In genomic region chr14:37622231-37622923, GRCh38 we compare ENCODE assay signal across 15 cellular contexts. TPM values are rescaled to one million over a fixed set of nuclear protein-coding genes. Genes with fewer than 3 reads are reported as not detected.
DNase-seq lines count a peak whose midpoint lies in the region; FAIRE-seq and TF ChIP-seq lines count a peak whose summit lies in the region.
"Had no signal": no experiment of that assay in that cellular context is flagged by ENCODE, and none has a peak within 500 bp of the region (broad histone marks: within the 10 kb centered on the region; RNA-seq: fewer than 3 reads in every experiment).

No MANE protein-coding gene starts in this region.

- FAIRE-seq in GM12892 (lab: Jason Lieb, UNC) = no peak

- H3K4me3 Mint-ChIP-seq in neural crest cell = peak overlapping the region; percentile 18
- H3K4me3 Mint-ChIP-seq: T-helper 2 cell treated with Interferon-gamma antibody and Interleukin-4, amounts not matched to agents 5 μg/mL and 100 μg/mL, for 36 hours had no signal

- no peaks in the 10 kb centered on the region for H3K36me3 ChIP-seq in WERI-Rb-1

- no peak for TF ChIP-seq POLR2A in GM12892 (IDR thresholded peaks at IDR 0.05; ENCODE audit: low read depth, low read length)

- H3K4me1 Mint-ChIP-seq in neural crest cell = peaks cover 11% of the 10 kb centered on the region

- H3K27me3 ChIP-seq in AG04450 (ENCODE audit: control insufficient read depth, insufficient read depth, low read length) = peaks cover 2% of the 10 kb centered on the region
- peaks cover 43% of the 10 kb centered on the region for H3K27me3 ChIP-seq in WERI-Rb-1 (ENCODE audit: insufficient read depth, low read depth, severe bottlenecking)

- CTCF ChIA-PET in AG04450 (lab: Charles Lee) = interaction anchor here (0.6 to 1.6 kb wide), 8 partner anchors 15 to 392 kb away, joined by 3 to 7 read pairs (median 5); no protein-coding TSS in a partner anchor

- no peaks in the 10 kb centered on the region for H3K9me3 Mint-ChIP-seq in neural crest cell
- H3K9me3 Mint-ChIP-seq: T-helper 2 cell treated with Interferon-gamma antibody and Interleukin-4, amounts not matched to agents 5 μg/mL and 100 μg/mL, for 36 hours had no signal

- POLR2A ChIA-PET in AG04450 (lab: Yijun Ruan, JAX) = interaction anchor here (0.6 kb wide), 1 partner anchor 482 kb away, joined by 4 read pairs; no protein-coding TSS in a partner anchor

- no peak overlapping the region for H3K27ac Mint-ChIP-seq in neural crest cell (ENCODE audit: unreplicated experiment)
- H3K27ac Mint-ChIP-seq: T-helper 2 cell treated with Interferon-gamma antibody and Interleukin-4, amounts not matched to agents 5 μg/mL and 100 μg/mL, for 36 hours had no signal

- DNase-seq in AG04450 (ENCODE audit: low read depth, low spot score) = no peak
- DNase-seq in WERI-Rb-1 = peak; percentile 37
- DNase-seq in fibroblast of villous mesenchyme (ENCODE audit: low read depth) = peak; percentile 33
- peak; percentile 34 for DNase-seq in neural crest cell (ENCODE audit: low read depth, low spot score)
- no peak for DNase-seq in activated CD4-positive, alpha-beta T cell treated with anti-CD3 and anti-CD28 coated beads for 4 hours
- no peak for DNase-seq in NCI-H1105 (lab: John Stamatoyannopoulos, UW)
- no peak for DNase-seq in NOMO-1 treated with DMSO at 0.1 percent for 48 hours (lab: John Stamatoyannopoulos, UW; ENCODE audit: unreplicated experiment)
- DNase-seq in GM12892 (ENCODE audit: insufficient read length) = no peak
- DNase-seq: ACHN; activated T-cell treated with anti-CD3 and anti-CD28 coated beads for 4 hours; body of pancreas; NCI-H1930; PC-9; stimulated activated CD8-positive, alpha-beta memory T cell treated with anti-CD3 and anti-CD28 coated beads, Interleukin-4, amount 100 ng/mL, for 48 hours had no signal

- H3K4me3 ChIP-seq in AG04450 (ENCODE audit: low read depth, low read length) (peak overlapping the region; percentile 49), WERI-Rb-1 (ENCODE audit: low read depth, low read length) (peak overlapping the region; percentile 20; the same call in 1 of the 2 replicates), fibroblast of villous mesenchyme (ENCODE audit: low read depth, low read length) (peak overlapping the region; percentile 49)
- H3K4me3 ChIP-seq: body of pancreas, PC-9 had no signal

- H3K27me3 Mint-ChIP-seq in neural crest cell (ENCODE audit: low read depth) = peaks cover 59% of the 10 kb centered on the region

- H3K36me3 Mint-ChIP-seq in neural crest cell (ENCODE audit: low read depth) = peaks cover 3% of the 10 kb centered on the region

- H3K9me3 ChIP-seq in AG04450 (ENCODE audit: control insufficient read depth, insufficient read depth, low read length) (peaks cover 5% of the 10 kb centered on the region; the same call in 1 of the 2 replicates), WERI-Rb-1 (ENCODE audit: severe bottlenecking) (no peaks in the 10 kb centered on the region)
- H3K9me3 ChIP-seq: body of pancreas had no signal

- H3K27ac ChIP-seq in AG04450 (ENCODE audit: low read depth, low read length) (no peak overlapping the region), WERI-Rb-1 (no peak overlapping the region)
- H3K27ac ChIP-seq: body of pancreas, PC-9 had no signal

- no peak for TF ChIP-seq CTCF in AG04450 (IDR thresholded peaks at IDR 0.05; ENCODE audit: low read depth, low read length)
- TF ChIP-seq CTCF in WERI-Rb-1 (IDR thresholded peaks at IDR 0.05; ENCODE audit: low read depth, low read length) = no peak
- TF ChIP-seq CTCF in fibroblast of villous mesenchyme (IDR thresholded peaks at IDR 0.05; ENCODE audit: insufficient read depth, low read depth, low read length) = no peak
- peak; percentile 18 for TF ChIP-seq CTCF in neural crest cell (conservative IDR thresholded peaks at IDR 0.05)

RNA-seq across cellular contexts. Expression of gene TTC6, which starts 26.9 kb away (rescaled TPM):
- 0.01 TPM in 1 of 2 replicates, not detected in the other for polyA plus RNA-seq in AG04450 (2011; rRNA removed)
- polyA minus RNA-seq in AG04450 (2011; rRNA and poly(A)+ RNA removed) = not detected in 2 replicates
- under 0.01 TPM in 2 replicates for total RNA-seq in fibroblast of villous mesenchyme
- total RNA-seq in neural crest cell = 0.40 TPM in 1 of 2 replicates, not detected in the other
- not detected for polyA plus RNA-seq in GM12892 (2012; ENCODE audit: missing spikeins)
- total RNA-seq: body of pancreas had no signal

RNA-seq across cellular contexts. Expression of gene FOXA1, which starts 27.3 kb away (rescaled TPM):
- polyA plus RNA-seq in AG04450 (2011; rRNA removed) = 0.07 and 0.17 TPM in 2 replicates
- not detected in 2 replicates for polyA minus RNA-seq in AG04450 (2011; rRNA and poly(A)+ RNA removed)
- total RNA-seq in fibroblast of villous mesenchyme = 0.32 TPM in 1 of 2 replicates, not detected in the other
- not detected in 2 replicates for total RNA-seq in neural crest cell
- polyA plus RNA-seq in GM12892 (2012; ENCODE audit: missing spikeins) = not detected

Comparison
In these comparisons a context has a peak if more than half of its experiments do, and no peak if none do; other contexts are left out.
1. DNase-seq: peak in WERI-Rb-1 (single experiment), fibroblast of villous mesenchyme (single experiment) and neural crest cell (single experiment); none in AG04450 (single experiment), activated CD4-positive, alpha-beta T cell treated with anti-CD3 and anti-CD28 coated beads for 4 hours (0 of 2), NCI-H1105 (single experiment), NOMO-1 treated with DMSO at 0.1 percent for 48 hours (single experiment) and GM12892 (single experiment).
2. Peak in every context shown above with its lines, with median percentiles within 50 percentile points of each other: H3K4me3 ChIP-seq.